8 cellular contexts compared by ENCODE assay signal in genomic region chr2:74458132-74458956, GRCh38. TPM values are rescaled to one million over a fixed set of nuclear protein-coding genes. Genes with fewer than 3 reads are reported as not detected.
DNase-seq lines count a peak whose midpoint lies in the region; ATAC-seq, FAIRE-seq and TF ChIP-seq lines count a peak whose summit lies in the region.

TSS of gene WBP1 (plus strand) at chr2:74458438. CDS start at chr2:74458603, 165 bp downstream.

- H3K9me3 ChIP-seq in NT2/D1 (ENCODE audit: insufficient read depth, low read length) = no peaks in the 10 kb centered on the region
- H3K9me3 ChIP-seq in H1 (ENCODE audit: insufficient read depth in 2 of 2, low read depth in 1 of 2, low read length in 1 of 2) = no peaks in the 10 kb centered on the region

- CTCF ChIA-PET in activated CD8-positive, alpha-beta memory T cell treated with anti-CD3 and anti-CD28 coated beads, Interleukin-2, amount 10 ng/mL, durations not matched to agents 7 days and 5 days (lab: Charles Lee) = interaction anchor here (1.0 to 7.4 kb wide), 8 partner anchors 9 to 259 kb away, joined by 3 to 66 read pairs (median 8); partner anchors contain the start of genes AUP1, CCDC142, HTRA2 and MRPL53
- CTCF ChIA-PET in H1 (lab: Charles Lee; ENCODE audit: partially characterized antibody) = interaction anchor here (0.8 to 10.5 kb wide), 8 partner anchors 14 to 190 kb away, joined by 3 to 86 read pairs (median 12); partner anchors contain the start of genes CCDC142, MRPL53 and TTC31

- H2BK20ac ChIP-seq in H1 (ENCODE audit: low read length) = no peak within 1 kb of the TSS

- H3K9ac ChIP-seq in NT2/D1 (ENCODE audit: insufficient read length, low read depth) = peak within 1 kb of the TSS; percentile 95
- peak within 1 kb of the TSS; percentile 90 to 98 (median 94) for H3K9ac ChIP-seq in H1 (replicated peaks in 1 of 4; ENCODE audit: extremely low read depth in 1 of 4, low read depth in 3 of 4, low read length in 3 of 4)

- H3K56ac ChIP-seq in H1 (replicated peaks; ENCODE audit: insufficient read length, low read depth, low read length) = peak within 1 kb of the TSS; percentile 70

- peak within 1 kb of the TSS; percentile 86 for H3K4me3 ChIP-seq in NT2/D1 (ENCODE audit: insufficient read length, low read depth)
- peak within 1 kb of the TSS; percentile 83 to 99 (median 98) for H3K4me3 ChIP-seq in H1 (ENCODE audit: extremely low read depth in 1 of 4, insufficient read depth in 2 of 4, low read depth in 3 of 4, low read length in 4 of 4)

- TF ChIP-seq CTCF in H1 (IDR thresholded peaks at IDR 0.05; ENCODE audit: control extremely low read depth in 1 of 3, insufficient read depth in 1 of 3, low read depth in 1 of 3, low read length in 3 of 3) = no peak

- H3K4me2 ChIP-seq in H1 (ENCODE audit: insufficient read depth in 1 of 2, low read depth in 2 of 2, low read length in 2 of 2) = peak within 1 kb of the TSS; percentile 91 to 93

- H3K27me3 ChIP-seq in NT2/D1 (ENCODE audit: insufficient read depth, insufficient read length) = no peaks in the 10 kb centered on the region
- no peaks in the 10 kb centered on the region for H3K27me3 ChIP-seq in H1 (replicated peaks in 1 of 4; ENCODE audit: control insufficient read depth in 3 of 4, extremely low read depth in 1 of 4, insufficient read depth in 3 of 4, low read length in 3 of 4)

- peak; percentile 99 for DNase-seq in COLO668 (lab: John Stamatoyannopoulos, UW; ENCODE audit: unreplicated experiment)
- peak in 75 of 76 experiments; percentile 65 to 100 (median 99) for DNase-seq in HUDEP-2 (lab: John Stamatoyannopoulos, UW; ENCODE audit: unreplicated experiment in 76 of 76)
- DNase-seq in NT2/D1 (ENCODE audit: low read depth, low spot score) = peak; percentile 99
- DNase-seq in activated CD8-positive, alpha-beta memory T cell treated with anti-CD3 and anti-CD28 coated beads, Interleukin-2, amount 10 ng/mL, durations not matched to agents 7 days and 5 days = peak; percentile 100
- DNase-seq in H1 (ENCODE audit: low read depth in 1 of 2, low spot score in 2 of 2) = peak; percentile 98 to 100
- DNase-seq in memory B cell (ENCODE audit: low spot score in 2 of 2) = peak in 1 of 2 donors; percentile 96
- peak; percentile 97 for DNase-seq in stimulated activated CD8-positive, alpha-beta memory T cell treated with anti-CD3 and anti-CD28 coated beads, Interleukin-12 subunit alpha, Interleukin-12 subunit beta, amount 100 ng/mL, for 24 hours (ENCODE audit: extremely low read depth)

- 0 out of 2 replicates have a peak within 1 kb of the TSS, but pooled peaks have one; percentile 13 for H2AK5ac ChIP-seq in H1 (ENCODE audit: low read depth, low read length)

- POLR2A ChIA-PET in H1 (lab: Charles Lee; ENCODE audit: partially characterized antibody) = interaction anchor here (0.6 to 10.5 kb wide), 27 partner anchors 9 to 377 kb away, joined by 3 to 89 read pairs (median 4); partner anchors contain the start of genes AUP1, C2orf81, CCDC142 and MRPL53

- H2AFZ ChIP-seq in H1 (ENCODE audit: low read length) = peak within 1 kb of the TSS; percentile 43; the same call in 1 of the 2 replicates

- peak within 1 kb of the TSS; percentile 95 for H3K27ac ChIP-seq in H1 (ENCODE audit: low read depth, low read length)

- H2BK12ac ChIP-seq in H1 (ENCODE audit: low read depth, low read length) = peak within 1 kb of the TSS; percentile 82; the same call in 1 of the 2 replicates

- no peaks in the 10 kb centered on the region for H3K4me1 ChIP-seq in NT2/D1 (ENCODE audit: insufficient read depth, insufficient read length)
- H3K4me1 ChIP-seq in H1 (replicated peaks in 1 of 4; ENCODE audit: control insufficient read depth in 3 of 4, insufficient read depth in 4 of 4, low read length in 3 of 4) = peaks cover 0 to 10% (median 2%) of the 10 kb centered on the region in 4 experiments; a peak in 5 of 7 replicates

- no peaks in the 10 kb centered on the region for H3K27me3 Mint-ChIP-seq in activated CD8-positive, alpha-beta memory T cell treated with anti-CD3 and anti-CD28 coated beads, Interleukin-2, amount 10 ng/mL, durations not matched to agents 7 days and 5 days
- H3K27me3 Mint-ChIP-seq in memory B cell = no peaks in the 10 kb centered on the region

- H3K23ac ChIP-seq in H1 (ENCODE audit: insufficient read length) = no peak within 1 kb of the TSS

- peak within 1 kb of the TSS; percentile 95 for H3K27ac Mint-ChIP-seq in activated CD8-positive, alpha-beta memory T cell treated with anti-CD3 and anti-CD28 coated beads, Interleukin-2, amount 10 ng/mL, durations not matched to agents 7 days and 5 days
- H3K27ac Mint-ChIP-seq in memory B cell = peak within 1 kb of the TSS; percentile 99

- peak within 1 kb of the TSS; percentile 81 for H4K5ac ChIP-seq in H1 (ENCODE audit: insufficient read length, low read depth, low read length)

- peak; percentile 89 for FAIRE-seq in H1 (lab: Jason Lieb, UNC)

- peak within 1 kb of the TSS; percentile 96; the same call in 1 of the 2 replicates for H3K18ac ChIP-seq in H1 (ENCODE audit: extremely low read depth, low read length)

- no peak for TF ChIP-seq EP300 in H1 (IDR thresholded peaks at IDR 0.05; ENCODE audit: borderline replicate concordance in 1 of 2, low read depth in 2 of 2, low read length in 2 of 2)

- no peaks in the 10 kb centered on the region; the same call in 1 of the 2 replicates for H3K79me1 ChIP-seq in H1 (ENCODE audit: low read depth, low read length)

- peak within 1 kb of the TSS; percentile 94 for H3K4me3 Mint-ChIP-seq in activated CD8-positive, alpha-beta memory T cell treated with anti-CD3 and anti-CD28 coated beads, Interleukin-2, amount 10 ng/mL, durations not matched to agents 7 days and 5 days
- H3K4me3 Mint-ChIP-seq in memory B cell = peak within 1 kb of the TSS; percentile 96

- no peak for TF ChIP-seq RAD21 in H1 (IDR thresholded peaks at IDR 0.05 in 1 of 2, conservative IDR thresholded peaks at IDR 0.05 in 1 of 2; ENCODE audit: low read depth in 2 of 2, low read length in 2 of 2)

- H3K36me3 ChIP-seq in NT2/D1 (ENCODE audit: insufficient read depth, insufficient read length, low read length) (peaks cover 33% of the 10 kb centered on the region), H1 (ENCODE audit: control insufficient read depth in 2 of 4, insufficient read depth in 4 of 4, low read length in 3 of 4) (peaks cover 0 to 12% (median 2%) of the 10 kb centered on the region in 4 experiments; a peak in 4 of 8 replicates)

- peak within 1 kb of the TSS; percentile 37; the same call in 1 of the 2 replicates for H2BK15ac ChIP-seq in H1 (ENCODE audit: low read length)

- no peaks in the 10 kb centered on the region for H4K20me1 ChIP-seq in H1 (replicated peaks in 1 of 2; ENCODE audit: control insufficient read depth in 1 of 2, insufficient read depth in 2 of 2, low read length in 2 of 2)

- WGBS in H1 (ENCODE audit: extremely low coverage in 1 of 2, insufficient coverage in 1 of 2, insufficient read length in 1 of 2, insufficient replicate concordance in 2 of 2, low coverage in 1 of 2, low lambda C conversion rate in 2 of 2, missing lambda C conversion rate in 1 of 2), 2 experiments = 1% methylated on average over 25 of the region's 38 CpGs; no CpG with 5 or more reads in 1 of the 2 experiments

- peak within 1 kb of the TSS; percentile 93 for H4K91ac ChIP-seq in H1 (replicated peaks; ENCODE audit: insufficient read length, low read length)

- H3K79me2 ChIP-seq in H1 (ENCODE audit: control insufficient read depth in 1 of 2, insufficient read depth in 2 of 2, low read length in 2 of 2) = peaks cover 0 to 9% of the 10 kb centered on the region in 2 experiments; a peak in 1 of 4 replicates

- H4K8ac ChIP-seq in H1 (ENCODE audit: extremely low read depth, insufficient read depth, low read length) = peak within 1 kb of the TSS; percentile 96

- ATAC-seq in GM21381 (IDR thresholded peaks at IDR 0.05; ENCODE audit: unreplicated experiment) = peak; percentile 77
- peak; percentile 86 for ATAC-seq in activated CD8-positive, alpha-beta memory T cell treated with anti-CD3 and anti-CD28 coated beads, Interleukin-2, amount 10 ng/mL, durations not matched to agents 7 days and 5 days
- peak; percentile 76 for ATAC-seq in memory B cell (ENCODE audit: low read depth)

- H3K14ac ChIP-seq in H1 (ENCODE audit: insufficient read length) = no peak within 1 kb of the TSS

- H3K4me1 Mint-ChIP-seq in activated CD8-positive, alpha-beta memory T cell treated with anti-CD3 and anti-CD28 coated beads, Interleukin-2, amount 10 ng/mL, durations not matched to agents 7 days and 5 days = peaks cover 51% of the 10 kb centered on the region
- peaks cover 44% of the 10 kb centered on the region for H3K4me1 Mint-ChIP-seq in memory B cell

- H3K9me3 Mint-ChIP-seq in activated CD8-positive, alpha-beta memory T cell treated with anti-CD3 and anti-CD28 coated beads, Interleukin-2, amount 10 ng/mL, durations not matched to agents 7 days and 5 days (ENCODE audit: low read depth) = no peaks in the 10 kb centered on the region
- no peaks in the 10 kb centered on the region for H3K9me3 Mint-ChIP-seq in memory B cell

- peak within 1 kb of the TSS; percentile 94 for H3K4ac ChIP-seq in H1 (replicated peaks; ENCODE audit: insufficient read length, low read depth, low read length)

- peak in 1 of 2 experiments; percentile 83; a peak in 2 of 3 replicates for TF ChIP-seq POLR2A in H1 (IDR thresholded peaks at IDR 0.05; ENCODE audit: control extremely low read depth in 1 of 2, low read depth in 2 of 2, low read length in 2 of 2)

- peak within 1 kb of the TSS; percentile 94 for H2BK5ac ChIP-seq in H1 (ENCODE audit: low read depth, low read length)

- peaks cover 16% of the 10 kb centered on the region; the same call in 1 of the 2 replicates for H3K23me2 ChIP-seq in H1 (ENCODE audit: low read depth, low read length)

- peak within 1 kb of the TSS; percentile 85 for H2BK120ac ChIP-seq in H1 (replicated peaks; ENCODE audit: low read depth, low read length)

- peaks cover 16% of the 10 kb centered on the region for H3K36me3 Mint-ChIP-seq in activated CD8-positive, alpha-beta memory T cell treated with anti-CD3 and anti-CD28 coated beads, Interleukin-2, amount 10 ng/mL, durations not matched to agents 7 days and 5 days
- peaks cover 11% of the 10 kb centered on the region for H3K36me3 Mint-ChIP-seq in memory B cell

TF ChIP-seq in H1, 55 proteins besides CTCF, POLR2A, EP300 and RAD21 (continues in another document):
- TF ChIP-seq SAP30 (IDR thresholded peaks at IDR 0.05; ENCODE audit: insufficient read depth, insufficient replicate concordance, low read length) = no peak
- peak; percentile 31; the same call in 1 of the 2 replicates for TF ChIP-seq POLR2AphosphoS5 (IDR thresholded peaks at IDR 0.05; ENCODE audit: low read depth, low read length)

RNA-seq across cellular contexts. Expression of gene WBP1, which starts in this region (rescaled TPM):
- 10 to 100 TPM; 40.5 to 46.8 TPM for total RNA-seq in activated CD8-positive, alpha-beta memory T cell treated with anti-CD3 and anti-CD28 coated beads, Interleukin-2, amount 10 ng/mL, durations not matched to agents 7 days and 5 days
- total RNA-seq in H1 (2021; fragmentation: NEBNext Ultra II Directional; extraction: Animal tissue kit (Norgen Biotek cat#: 25700)) = 51.4 and 57.2 TPM in 2 replicates
- polyA plus RNA-seq in H1 (2011; rRNA removed) = 190 and 301 TPM in 2 replicates
- polyA plus RNA-seq in H1 (2011; cell fraction: cytosol; rRNA removed) = 175 TPM
- 272 TPM for polyA plus RNA-seq in H1 (2011; cell fraction: nucleus; rRNA removed)
- 50.7 to 95.9 TPM (median 93.3 TPM) in 4 replicates for polyA plus RNA-seq in H1 (2012, experiment 1 of 2)
- polyA plus RNA-seq in H1 (2012, experiment 2 of 2) = 110 TPM
- 78.6 TPM for polyA plus RNA-seq in H1 (2013, experiment 1 of 2)
- polyA plus RNA-seq in H1 (2013, experiment 2 of 2) = 78.5 TPM
- 46.4 and 69.1 TPM in 2 replicates for polyA minus RNA-seq in H1 (2011; rRNA and poly(A)+ RNA removed)
- polyA minus RNA-seq in H1 (2011; cell fraction: cytosol; rRNA and poly(A)+ RNA removed) = 18.4 TPM
- 59.0 TPM for polyA minus RNA-seq in H1 (2011; cell fraction: nucleus; rRNA and poly(A)+ RNA removed)
